ENCODE assay signal across 8 cellular contexts in the genomic region with DNA sequence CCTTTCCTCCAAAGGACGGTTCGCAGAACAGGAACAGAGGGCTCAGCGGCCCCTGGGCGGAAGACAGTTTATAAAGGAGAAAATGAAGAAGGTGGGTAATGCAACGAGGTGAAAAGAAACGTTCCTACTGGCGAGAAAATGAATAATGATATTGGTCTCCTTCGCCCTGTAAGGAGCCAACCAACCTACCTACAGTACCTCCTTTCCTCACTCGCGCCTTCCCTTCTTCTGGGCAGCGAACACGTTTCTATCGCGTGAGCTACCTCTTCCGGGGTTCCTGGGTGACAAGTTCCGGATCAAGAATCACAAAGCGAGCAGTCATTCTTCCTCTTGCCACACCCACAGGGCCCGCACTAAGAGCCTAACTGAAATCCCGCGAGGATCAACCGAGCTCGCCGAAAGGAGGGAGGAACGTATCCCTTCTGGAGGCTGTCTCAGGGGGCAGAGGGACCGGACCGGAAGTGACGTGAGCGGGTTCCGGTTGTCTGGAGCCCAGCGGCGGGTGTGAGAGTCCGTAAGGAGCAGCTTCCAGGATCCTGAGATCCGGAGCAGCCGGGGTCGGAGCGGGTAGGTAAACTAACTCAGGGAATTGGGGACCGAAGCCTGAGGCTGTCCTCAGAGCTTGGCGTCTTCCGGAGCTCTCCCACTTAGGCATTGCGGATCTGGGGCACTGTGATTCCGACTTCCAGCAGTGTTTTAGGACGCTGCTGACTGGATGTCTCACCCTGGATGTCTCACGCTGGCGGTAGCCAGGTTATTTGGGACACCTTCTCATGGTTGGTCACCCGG. TPM values are rescaled to one million over a fixed set of nuclear protein-coding genes. Genes with fewer than 3 reads are reported as not detected.
DNase-seq lines count a peak whose midpoint lies in the region; ATAC-seq and TF ChIP-seq lines count a peak whose summit lies in the region.

A gene (minus strand): TSS at position 249 of the 789 bp plus-strand sequence. CDS start 9,452 bp downstream, outside the sequence.
A gene (plus strand): TSS at position 473 of the 789 bp plus-strand sequence. CDS start 23,793 bp downstream, outside the sequence.

- peak within 1 kb of the TSS; percentile 98 for H3K27ac Mint-ChIP-seq in WTC11

- peak within 1 kb of the TSS; percentile 98 for H3K4me3 Mint-ChIP-seq in WTC11

- TF ChIP-seq CTCF in AG04450 (IDR thresholded peaks at IDR 0.05; ENCODE audit: low read depth, low read length) (no peak), WTC11 (IDR thresholded peaks at IDR 0.05) (no peak), cardiac fibroblast (IDR thresholded peaks at IDR 0.05; ENCODE audit: low read depth, low read length) (no peak)

- peak; percentile 99 for DNase-seq in AG04450 (ENCODE audit: low read depth, low spot score)
- DNase-seq in NCI-H226, result peak; percentile 94
- peak; percentile 98 for DNase-seq in WTC11 (ENCODE audit: low spot score)
- DNase-seq in cardiac fibroblast (ENCODE audit: low read depth in 2 of 2), result peak; percentile 100
- DNase-seq in iPS-NIHi7 (ENCODE audit: extremely low spot score), result peak; percentile 99
- peak; percentile 99 for DNase-seq in smooth muscle cell of the brain vasculature (ENCODE audit: low read depth, low spot score)

- no peaks in the 10 kb centered on the region for H3K9me3 Mint-ChIP-seq in WTC11

- H3K27me3 ChIP-seq in AG04450 (ENCODE audit: control insufficient read depth, insufficient read depth, low read length), result no peaks in the 10 kb centered on the region

- CTCF ChIA-PET in AG04450 (lab: Charles Lee) (interaction anchor here (1.0 to 2.7 kb wide), 2 partner anchors 40 to 152 kb away, joined by 5 to 9 read pairs; no protein-coding TSS in a partner anchor), WTC11 (lab: Charles Lee) (interaction anchor here (0.8 to 2.1 kb wide), 6 partner anchors 46 to 378 kb away, joined by 3 to 12 read pairs (median 3); a partner anchor contains a TSS)

- H3K27me3 Mint-ChIP-seq in WTC11 (ENCODE audit: low read depth), result no peaks in the 10 kb centered on the region

- peak; percentile 96 for ATAC-seq in GM18909 (IDR thresholded peaks at IDR 0.05; ENCODE audit: poor library complexity, unreplicated experiment)
- peak; percentile 98 for ATAC-seq in HG03175 (IDR thresholded peaks at IDR 0.05; ENCODE audit: unreplicated experiment)
- peak; percentile 99 for ATAC-seq in WTC11

- no peaks in the 10 kb centered on the region for H3K9me3 ChIP-seq in AG04450 (ENCODE audit: control insufficient read depth, insufficient read depth, low read length)

- peaks cover 9% of the 10 kb centered on the region for H3K36me3 Mint-ChIP-seq in WTC11

- peak within 1 kb of the TSS; percentile 93 for H3K27ac ChIP-seq in AG04450 (ENCODE audit: low read depth, low read length)

- peaks cover 30% of the 10 kb centered on the region for H3K4me1 Mint-ChIP-seq in WTC11

- POLR2A ChIA-PET in AG04450 (lab: Yijun Ruan, JAX), result interaction anchor here (0.6 to 1.9 kb wide), 8 partner anchors 47 to 840 kb away, joined by 3 to 11 read pairs (median 4); a partner anchor contains a TSS
- POLR2A ChIA-PET in WTC11 (lab: Charles Lee), result interaction anchor here (0.7 to 1.9 kb wide), 8 partner anchors 14 to 554 kb away, joined by 3 to 10 read pairs (median 4); a partner anchor contains a TSS

- H3K4me3 ChIP-seq in AG04450 (ENCODE audit: low read depth, low read length), result peak within 1 kb of the TSS; percentile 95
- H3K4me3 ChIP-seq in cardiac fibroblast (replicated peaks in 1 of 2; ENCODE audit: low read depth in 2 of 2, low read length in 2 of 2), result peak within 1 kb of the TSS; percentile 82 to 94

TF ChIP-seq in WTC11, 78 proteins besides CTCF, POLR2A, EP300 and RAD21 (continues in another document):
- TF ChIP-seq FOXK1 (CRISPR knock-in tag; IDR thresholded peaks at IDR 0.05), result peak; percentile 75
- TF ChIP-seq, protein P1, sequence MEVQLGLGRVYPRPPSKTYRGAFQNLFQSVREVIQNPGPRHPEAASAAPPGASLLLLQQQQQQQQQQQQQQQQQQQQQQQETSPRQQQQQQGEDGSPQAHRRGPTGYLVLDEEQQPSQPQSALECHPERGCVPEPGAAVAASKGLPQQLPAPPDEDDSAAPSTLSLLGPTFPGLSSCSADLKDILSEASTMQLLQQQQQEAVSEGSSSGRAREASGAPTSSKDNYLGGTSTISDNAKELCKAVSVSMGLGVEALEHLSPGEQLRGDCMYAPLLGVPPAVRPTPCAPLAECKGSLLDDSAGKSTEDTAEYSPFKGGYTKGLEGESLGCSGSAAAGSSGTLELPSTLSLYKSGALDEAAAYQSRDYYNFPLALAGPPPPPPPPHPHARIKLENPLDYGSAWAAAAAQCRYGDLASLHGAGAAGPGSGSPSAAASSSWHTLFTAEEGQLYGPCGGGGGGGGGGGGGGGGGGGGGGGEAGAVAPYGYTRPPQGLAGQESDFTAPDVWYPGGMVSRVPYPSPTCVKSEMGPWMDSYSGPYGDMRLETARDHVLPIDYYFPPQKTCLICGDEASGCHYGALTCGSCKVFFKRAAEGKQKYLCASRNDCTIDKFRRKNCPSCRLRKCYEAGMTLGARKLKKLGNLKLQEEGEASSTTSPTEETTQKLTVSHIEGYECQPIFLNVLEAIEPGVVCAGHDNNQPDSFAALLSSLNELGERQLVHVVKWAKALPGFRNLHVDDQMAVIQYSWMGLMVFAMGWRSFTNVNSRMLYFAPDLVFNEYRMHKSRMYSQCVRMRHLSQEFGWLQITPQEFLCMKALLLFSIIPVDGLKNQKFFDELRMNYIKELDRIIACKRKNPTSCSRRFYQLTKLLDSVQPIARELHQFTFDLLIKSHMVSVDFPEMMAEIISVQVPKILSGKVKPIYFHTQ (CRISPR knock-in tag; IDR thresholded peaks at IDR 0.05), result no peak
- TF ChIP-seq, protein P2, sequence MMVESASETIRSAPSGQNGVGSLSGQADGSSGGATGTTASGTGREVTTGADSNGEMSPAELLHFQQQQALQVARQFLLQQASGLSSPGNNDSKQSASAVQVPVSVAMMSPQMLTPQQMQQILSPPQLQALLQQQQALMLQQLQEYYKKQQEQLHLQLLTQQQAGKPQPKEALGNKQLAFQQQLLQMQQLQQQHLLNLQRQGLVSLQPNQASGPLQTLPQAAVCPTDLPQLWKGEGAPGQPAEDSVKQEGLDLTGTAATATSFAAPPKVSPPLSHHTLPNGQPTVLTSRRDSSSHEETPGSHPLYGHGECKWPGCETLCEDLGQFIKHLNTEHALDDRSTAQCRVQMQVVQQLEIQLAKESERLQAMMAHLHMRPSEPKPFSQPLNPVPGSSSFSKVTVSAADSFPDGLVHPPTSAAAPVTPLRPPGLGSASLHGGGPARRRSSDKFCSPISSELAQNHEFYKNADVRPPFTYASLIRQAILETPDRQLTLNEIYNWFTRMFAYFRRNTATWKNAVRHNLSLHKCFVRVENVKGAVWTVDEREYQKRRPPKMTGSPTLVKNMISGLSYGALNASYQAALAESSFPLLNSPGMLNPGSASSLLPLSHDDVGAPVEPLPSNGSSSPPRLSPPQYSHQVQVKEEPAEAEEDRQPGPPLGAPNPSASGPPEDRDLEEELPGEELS (CRISPR knock-in tag; IDR thresholded peaks at IDR 0.05), result no peak
- TF ChIP-seq, protein P3, sequence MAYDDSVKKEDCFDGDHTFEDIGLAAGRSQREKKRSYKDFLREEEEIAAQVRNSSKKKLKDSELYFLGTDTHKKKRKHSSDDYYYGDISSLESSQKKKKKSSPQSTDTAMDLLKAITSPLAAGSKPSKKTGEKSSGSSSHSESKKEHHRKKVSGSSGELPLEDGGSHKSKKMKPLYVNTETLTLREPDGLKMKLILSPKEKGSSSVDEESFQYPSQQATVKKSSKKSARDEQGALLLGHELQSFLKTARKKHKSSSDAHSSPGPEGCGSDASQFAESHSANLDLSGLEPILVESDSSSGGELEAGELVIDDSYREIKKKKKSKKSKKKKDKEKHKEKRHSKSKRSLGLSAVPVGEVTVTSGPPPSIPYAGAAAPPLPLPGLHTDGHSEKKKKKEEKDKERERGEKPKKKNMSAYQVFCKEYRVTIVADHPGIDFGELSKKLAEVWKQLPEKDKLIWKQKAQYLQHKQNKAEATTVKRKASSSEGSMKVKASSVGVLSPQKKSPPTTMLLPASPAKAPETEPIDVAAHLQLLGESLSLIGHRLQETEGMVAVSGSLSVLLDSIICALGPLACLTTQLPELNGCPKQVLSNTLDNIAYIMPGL (CRISPR knock-in tag; IDR thresholded peaks at IDR 0.05), result peak; percentile 68; the same call in 1 of the 2 replicates
- TF ChIP-seq, protein P4, sequence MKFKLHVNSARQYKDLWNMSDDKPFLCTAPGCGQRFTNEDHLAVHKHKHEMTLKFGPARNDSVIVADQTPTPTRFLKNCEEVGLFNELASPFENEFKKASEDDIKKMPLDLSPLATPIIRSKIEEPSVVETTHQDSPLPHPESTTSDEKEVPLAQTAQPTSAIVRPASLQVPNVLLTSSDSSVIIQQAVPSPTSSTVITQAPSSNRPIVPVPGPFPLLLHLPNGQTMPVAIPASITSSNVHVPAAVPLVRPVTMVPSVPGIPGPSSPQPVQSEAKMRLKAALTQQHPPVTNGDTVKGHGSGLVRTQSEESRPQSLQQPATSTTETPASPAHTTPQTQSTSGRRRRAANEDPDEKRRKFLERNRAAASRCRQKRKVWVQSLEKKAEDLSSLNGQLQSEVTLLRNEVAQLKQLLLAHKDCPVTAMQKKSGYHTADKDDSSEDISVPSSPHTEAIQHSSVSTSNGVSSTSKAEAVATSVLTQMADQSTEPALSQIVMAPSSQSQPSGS (CRISPR knock-in tag; IDR thresholded peaks at IDR 0.05; ENCODE audit: borderline replicate concordance, low read depth), result no peak

RNA-seq across cellular contexts. Expression of the first gene that starts in this region (rescaled TPM):
- 56.0 and 56.1 TPM in 2 replicates for polyA plus RNA-seq in AG04450 (2011; rRNA removed)
- 27.4 and 30.8 TPM in 2 replicates for polyA minus RNA-seq in AG04450 (2011; rRNA and poly(A)+ RNA removed)
- 30.0 to 32.6 TPM (median 30.5 TPM) in 3 replicates for total RNA-seq in WTC11 (2021)

RNA-seq across cellular contexts. Expression of the second gene that starts in this region (rescaled TPM):
- 174 and 196 TPM in 2 replicates for polyA plus RNA-seq in AG04450 (2011; rRNA removed)
- 301 and 430 TPM in 2 replicates for polyA minus RNA-seq in AG04450 (2011; rRNA and poly(A)+ RNA removed)
- 72.8 to 79.1 TPM (median 72.9 TPM) in 3 replicates for total RNA-seq in WTC11 (2021)

Comparison
In these comparisons a context has a peak if more than half of its experiments do, and no peak if none do; other contexts are left out.
1. Peak in every context shown above with its lines: DNase-seq, ATAC-seq, H3K4me3 ChIP-seq and H3K27ac ChIP-seq.